In the genomic region with DNA sequence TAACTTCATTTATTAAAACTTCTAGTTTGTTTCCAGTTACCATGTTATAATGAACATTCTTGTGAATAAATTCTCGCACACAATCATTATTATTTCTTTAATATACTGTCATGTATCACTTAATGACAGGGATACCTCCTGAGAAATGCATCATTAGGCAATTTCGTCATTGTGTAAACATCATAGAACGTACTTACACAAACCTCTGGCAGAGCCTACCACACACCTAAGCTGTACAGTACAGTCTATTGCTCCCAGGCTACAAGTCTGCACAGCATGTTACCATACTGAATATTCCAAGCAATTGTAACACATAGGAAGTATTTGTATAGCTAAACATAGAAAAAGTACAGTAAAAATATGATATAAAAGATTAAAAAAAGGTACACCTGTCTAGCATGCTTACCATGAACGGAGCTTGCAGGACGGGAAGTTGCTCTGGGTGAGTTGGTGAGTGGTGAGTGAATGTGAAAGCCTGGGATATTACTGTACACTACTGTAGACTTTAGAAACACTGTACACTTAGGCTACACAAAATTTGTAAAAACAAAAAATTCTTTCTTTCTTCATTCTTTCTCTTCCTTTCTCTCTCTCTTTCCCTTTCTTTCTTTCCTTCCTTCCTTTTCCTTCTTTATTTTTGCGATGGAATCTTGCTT, we compare ENCODE assay signal across 19 cellular contexts.
A peak's percentile ranks its signal among the peaks of the same experiment; 100 is the strongest.
DNase-seq lines count a peak whose midpoint lies in the region; ATAC-seq and TF ChIP-seq lines count a peak whose summit lies in the region.
"Had no signal": no experiment of that assay in that cellular context is flagged by ENCODE, and none has a peak within 500 bp of the region (broad histone marks: within the 10 kb centered on the region; RNA-seq: fewer than 3 reads in every experiment).

No MANE protein-coding gene starts in this region.

- DNase-seq in DMS53 treated with DMSO at 0.1 percent for 48 hours (lab: John Stamatoyannopoulos, UW; ENCODE audit: unreplicated experiment) (peak; percentile 56), LNCaP clone FGC (ENCODE audit: low read depth) (peak; percentile 98), NCI-H748 treated with DMSO at 0.1 percent for 48 hours (lab: John Stamatoyannopoulos, UW) (peak; percentile 72), left lung (no peak), sigmoid colon (no peak), NCI-H226 (no peak), pons (ENCODE audit: low spot score) (no peak)
- DNase-seq: amniotic stem cell; caudate nucleus; esophagus squamous epithelium; H7; naive B cell; OCI-M1; stimulated activated CD4-positive, alpha-beta T cell treated with anti-CD3 and anti-CD28 coated beads, Interleukin-4, amount 100 ng/mL, for 4 hours; stimulated activated CD8-positive, alpha-beta memory T cell treated with anti-CD3 and anti-CD28 coated beads, Interleukin-4, amount 100 ng/mL, for 48 hours had no signal

- no peak for TF ChIP-seq POLR2A in sigmoid colon (IDR thresholded peaks at IDR 0.05)

- no peak for TF ChIP-seq EP300 in sigmoid colon (IDR thresholded peaks at IDR 0.05)

- H3K9me3 ChIP-seq in left lung (peaks cover 0 to under 1% of the 10 kb centered on the region in 2 donors), sigmoid colon (no peaks in the 10 kb centered on the region)
- H3K9me3 ChIP-seq: esophagus squamous epithelium, suprapubic skin had no signal

- ATAC-seq in left lung (peak; percentile 62), HG03342 (IDR thresholded peaks at IDR 0.05; ENCODE audit: unreplicated experiment) (no peak)
- ATAC-seq: activated CD4-positive, CD25-positive, alpha-beta regulatory T cell treated with anti-CD3 and anti-CD28 coated beads, Interleukin-2, amount 50 U/mL, for 24 hours had no signal

- no peak overlapping the region for H3K27ac ChIP-seq in left lung
- H3K27ac ChIP-seq in sigmoid colon: no peak overlapping the region
- H3K27ac ChIP-seq: esophagus squamous epithelium, parathyroid adenoma, suprapubic skin had no signal

- no peaks in the 10 kb centered on the region for H3K36me3 ChIP-seq in left lung
- no peaks in the 10 kb centered on the region for H3K36me3 ChIP-seq in sigmoid colon
- H3K36me3 ChIP-seq: esophagus squamous epithelium, suprapubic skin had no signal

- TF ChIP-seq CTCF in LNCaP clone FGC (IDR thresholded peaks at IDR 0.05; ENCODE audit: control insufficient read depth, extremely low read depth, insufficient read depth) (no peak), left lung (IDR thresholded peaks at IDR 0.05) (no peak), sigmoid colon (IDR thresholded peaks at IDR 0.05) (no peak)

- H3K4me1 ChIP-seq in left lung (no peaks in the 10 kb centered on the region), sigmoid colon (no peaks in the 10 kb centered on the region)
- H3K4me1 ChIP-seq: esophagus squamous epithelium, parathyroid adenoma, suprapubic skin had no signal

- no peak overlapping the region for H3K4me3 ChIP-seq in LNCaP clone FGC (ENCODE audit: low read depth, low read length)
- H3K4me3 ChIP-seq in left lung: no peak overlapping the region
- no peak overlapping the region for H3K4me3 ChIP-seq in sigmoid colon
- H3K4me3 ChIP-seq: esophagus squamous epithelium, suprapubic skin had no signal

- 57 to 72% methylated on average over 6 of the region's 6 CpGs for WGBS in sigmoid colon, 2 donors

- H3K27me3 ChIP-seq in left lung (no peaks in the 10 kb centered on the region), sigmoid colon (no peaks in the 10 kb centered on the region)
- H3K27me3 ChIP-seq: esophagus squamous epithelium, suprapubic skin had no signal

- intact Hi-C loops in left lung (cut with DNase I): no loop called here
- intact Hi-C loops in sigmoid colon (cut with DNase I): no loop called here

Comparison
In these comparisons a context has a peak if more than half of its experiments do, and no peak if none do; other contexts are left out.
1. DNase-seq: peak in DMS53 treated with DMSO at 0.1 percent for 48 hours (single experiment), LNCaP clone FGC (single experiment) and NCI-H748 treated with DMSO at 0.1 percent for 48 hours (single experiment); none in left lung (0 of 2), sigmoid colon (single experiment), NCI-H226 (single experiment) and pons (single experiment).